ENCODE assay signal across 15 cellular contexts in genomic region chr4:148065069-148065468, GRCh38.
DNase-seq lines count a peak whose midpoint lies in the region; ATAC-seq and TF ChIP-seq lines count a peak whose summit lies in the region.
"Had no signal": no experiment of that assay in that cellular context is flagged by ENCODE, and none has a peak within 500 bp of the region (broad histone marks: within the 10 kb centered on the region; RNA-seq: fewer than 3 reads in every experiment).

No MANE protein-coding gene starts in this region.

- BruUV-seq in A673 (replicated peaks; lab: Mats Ljungman, UMichigan), result no TSS peak

- H3K79me2 ChIP-seq in mesendoderm (ENCODE audit: control insufficient read depth, insufficient read depth, low read length), result no peaks in the 10 kb centered on the region

- H3K9me3 Mint-ChIP-seq in HFFc6, result no peaks in the 10 kb centered on the region
- H3K9me3 Mint-ChIP-seq in activated T-cell treated with anti-CD3 and anti-CD28 coated beads, Interleukin-2, amount 50 U/mL, for 24 hours, result no peaks in the 10 kb centered on the region
- H3K9me3 Mint-ChIP-seq: activated CD8-positive, alpha-beta T cell treated with anti-CD3 and anti-CD28 coated beads for 36 hours had no signal

- no peak overlapping the region for H2AK5ac ChIP-seq in mesendoderm (ENCODE audit: low read length)

- intact Hi-C loops in A673 (cut with micrococcal nuclease; ENCODE audit: unreplicated experiment), result no loop called here

- H3K4me3 ChIP-seq in A673 (ENCODE audit: low read depth, low read length, poor library complexity, severe bottlenecking), result no peak overlapping the region
- H3K4me3 ChIP-seq in mesendoderm (ENCODE audit: low read length), result no peak overlapping the region
- H3K4me3 ChIP-seq: K562, skin epidermis, upper lobe of left lung had no signal

- no peak overlapping the region for H2BK15ac ChIP-seq in mesendoderm (replicated peaks; ENCODE audit: low read depth)

- H3K79me1 ChIP-seq in mesendoderm (ENCODE audit: low read length), result no peaks in the 10 kb centered on the region

- no peak overlapping the region for H4K5ac ChIP-seq in mesendoderm (ENCODE audit: low read length)

- no peak overlapping the region for H2BK120ac ChIP-seq in mesendoderm (ENCODE audit: low read depth, low read length)

- H3K36me3 Mint-ChIP-seq in HFFc6 (ENCODE audit: low read depth), result peaks cover 17% of the 10 kb centered on the region
- H3K36me3 Mint-ChIP-seq in activated T-cell treated with anti-CD3 and anti-CD28 coated beads, Interleukin-2, amount 50 U/mL, for 24 hours (ENCODE audit: low read depth), result peaks cover 17% of the 10 kb centered on the region

- H3K27ac Mint-ChIP-seq in HFFc6, result peak overlapping the region; percentile 76
- H3K27ac Mint-ChIP-seq in activated T-cell treated with anti-CD3 and anti-CD28 coated beads, Interleukin-2, amount 50 U/mL, for 24 hours, result no peak overlapping the region
- H3K27ac Mint-ChIP-seq: activated CD8-positive, alpha-beta T cell treated with anti-CD3 and anti-CD28 coated beads for 36 hours had no signal

- H2BK5ac ChIP-seq in mesendoderm (ENCODE audit: low read length), result no peak overlapping the region

- POLR2A ChIA-PET in A673 (lab: Charles Lee; ENCODE audit: low non-redundant PET), result no interaction called here

- no peaks in the 10 kb centered on the region for H3K36me3 ChIP-seq in A673 (ENCODE audit: insufficient read depth, low read length, poor library complexity, severe bottlenecking)
- H3K36me3 ChIP-seq in mesendoderm (ENCODE audit: control insufficient read depth, insufficient read depth, low read length), result no peaks in the 10 kb centered on the region

- peaks cover 9% of the 10 kb centered on the region for H3K4me1 ChIP-seq in A673 (ENCODE audit: insufficient read depth, low read length, poor library complexity, severe bottlenecking)
- peaks cover 13% of the 10 kb centered on the region for H3K4me1 ChIP-seq in mesendoderm (ENCODE audit: control insufficient read depth, low read depth, low read length)

- DNase-seq in A673 (ENCODE audit: low spot score) (peak; percentile 22), HFFc6 (peak; percentile 60), dedifferentiated amniotic fluid mesenchymal stem cell (ENCODE audit: extremely low spot score) (peak; percentile 91), mesendoderm (peak; percentile 58), HCEC 1CT (no peak)
- no peak for DNase-seq in activated T-cell treated with anti-CD3 and anti-CD28 coated beads, Interleukin-2, amount 50 U/mL, for 24 hours
- DNase-seq: activated CD8-positive, alpha-beta T cell treated with anti-CD3 and anti-CD28 coated beads for 36 hours; activated naive CD4-positive, alpha-beta T cell; NCI-H2029 treated with DMSO at 0.1 percent for 48 hours; PC-3; upper lobe of left lung had no signal

- TF ChIP-seq CTCF in A673 (conservative IDR thresholded peaks at IDR 0.05; ENCODE audit: low read depth, low read length), result no peak
- TF ChIP-seq CTCF in HFFc6 (IDR thresholded peaks at IDR 0.05), result no peak

- CTCF ChIA-PET in A673 (lab: Charles Lee), result no interaction called here

- no peaks in the 10 kb centered on the region for H3K9me3 ChIP-seq in A673 (ENCODE audit: low read depth, low read length, poor library complexity, severe bottlenecking)
- H3K9me3 ChIP-seq: upper lobe of left lung had no signal

- no peak overlapping the region for H3K23ac ChIP-seq in mesendoderm (ENCODE audit: low read length)

- no peak overlapping the region for H4K8ac ChIP-seq in mesendoderm (ENCODE audit: low read depth, low read length)

- H3K4me1 Mint-ChIP-seq in HFFc6 (ENCODE audit: low read depth), result peaks cover 20% of the 10 kb centered on the region
- peaks cover 21% of the 10 kb centered on the region for H3K4me1 Mint-ChIP-seq in activated T-cell treated with anti-CD3 and anti-CD28 coated beads, Interleukin-2, amount 50 U/mL, for 24 hours (ENCODE audit: low read depth)

- H3K56ac ChIP-seq in mesendoderm (ENCODE audit: low read length), result no peak overlapping the region

- no peak overlapping the region for H3K4me2 ChIP-seq in mesendoderm (ENCODE audit: low read length)

- H3K27me3 ChIP-seq in A673 (replicated peaks; ENCODE audit: insufficient read depth, low read depth, low read length, poor library complexity), result no peaks in the 10 kb centered on the region
- no peaks in the 10 kb centered on the region for H3K27me3 ChIP-seq in mesendoderm (ENCODE audit: insufficient read depth, low read length, poor library complexity)
- H3K27me3 ChIP-seq: upper lobe of left lung had no signal

- WGBS in mesendoderm (ENCODE audit: extremely low coverage, insufficient coverage, low lambda C conversion rate), result no CpG with 5 or more reads among the region's 5 CpGs

- ATAC-seq in GM18861 (IDR thresholded peaks at IDR 0.05; ENCODE audit: unreplicated experiment) (no peak), esophagus mucosa (no peak)
- ATAC-seq: activated CD8-positive, alpha-beta T cell treated with anti-CD3 and anti-CD28 coated beads for 36 hours; K562; PC-3 had no signal

- peaks cover 2% of the 10 kb centered on the region; the same call in 1 of the 2 replicates for H3K27me3 Mint-ChIP-seq in HFFc6 (ENCODE audit: insufficient read depth)
- no peaks in the 10 kb centered on the region for H3K27me3 Mint-ChIP-seq in activated T-cell treated with anti-CD3 and anti-CD28 coated beads, Interleukin-2, amount 50 U/mL, for 24 hours
- H3K27me3 Mint-ChIP-seq: activated CD8-positive, alpha-beta T cell treated with anti-CD3 and anti-CD28 coated beads for 36 hours had no signal

- H3K18ac ChIP-seq in mesendoderm (ENCODE audit: low read length), result no peak overlapping the region

- H3K9ac ChIP-seq in mesendoderm (ENCODE audit: low read length), result no peak overlapping the region

- H3K27ac ChIP-seq in A673 (ENCODE audit: low read depth, low read length, poor library complexity, severe bottlenecking) (no peak overlapping the region), mesendoderm (ENCODE audit: low read depth, low read length) (no peak overlapping the region)
- H3K27ac ChIP-seq: skin epidermis, upper lobe of left lung had no signal

- H3K4me3 Mint-ChIP-seq in HFFc6, result no peak overlapping the region
- H3K4me3 Mint-ChIP-seq in activated T-cell treated with anti-CD3 and anti-CD28 coated beads, Interleukin-2, amount 50 U/mL, for 24 hours, result no peak overlapping the region
- H3K4me3 Mint-ChIP-seq: activated CD8-positive, alpha-beta T cell treated with anti-CD3 and anti-CD28 coated beads for 36 hours had no signal

- no peak overlapping the region for H3K4ac ChIP-seq in mesendoderm (ENCODE audit: low read depth, low read length)

Comparison
In these comparisons a context has a peak if more than half of its experiments do, and no peak if none do; other contexts are left out.
1. DNase-seq: peak in A673 (single experiment), HFFc6 (single experiment), dedifferentiated amniotic fluid mesenchymal stem cell (single experiment) and mesendoderm (single experiment); none in activated T-cell treated with anti-CD3 and anti-CD28 coated beads, Interleukin-2, amount 50 U/mL, for 24 hours (single experiment) and HCEC 1CT (single experiment).